Comparison of ENCODE assay signal across 15 cellular contexts in the genomic region with DNA sequence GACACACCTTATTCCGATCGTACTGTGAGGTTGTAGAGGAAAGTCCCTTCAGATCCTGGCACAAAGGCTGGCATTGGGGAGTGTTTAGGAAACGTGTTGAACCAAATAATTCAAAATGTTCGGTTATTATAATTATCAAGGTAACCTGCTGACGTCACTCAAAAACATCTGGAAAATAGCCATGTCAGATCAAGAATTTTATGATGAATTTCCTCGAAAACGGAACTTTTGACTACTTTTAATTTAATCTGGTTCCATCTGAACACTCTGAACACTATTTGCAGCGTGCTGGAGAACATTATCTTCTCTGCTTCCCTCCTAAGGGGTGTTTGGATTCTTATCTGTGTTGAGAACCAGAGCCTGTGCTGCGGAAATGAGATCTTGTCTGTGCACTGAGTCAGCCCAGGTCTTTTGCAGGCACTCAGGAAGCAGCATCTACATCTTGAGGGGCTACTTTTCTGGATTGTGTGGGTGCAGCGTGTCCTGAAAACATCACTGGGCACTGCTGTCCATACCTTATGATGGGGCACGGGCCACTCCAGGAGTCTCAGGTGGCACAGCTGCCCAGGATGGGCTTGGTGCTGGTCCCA. TPM values are rescaled to one million over a fixed set of nuclear protein-coding genes. Genes with fewer than 3 reads are reported as not detected.
DNase-seq lines count a peak whose midpoint lies in the region; ATAC-seq, FAIRE-seq and TF ChIP-seq lines count a peak whose summit lies in the region.
"Had no signal": no experiment of that assay in that cellular context is flagged by ENCODE, and none has a peak within 500 bp of the region (broad histone marks: within the 10 kb centered on the region; RNA-seq: fewer than 3 reads in every experiment).

No MANE protein-coding gene starts in this region.

- no peak overlapping the region for H2AK5ac ChIP-seq in H1 (ENCODE audit: low read depth, low read length)

- H3K79me2 ChIP-seq in PC-3 (ENCODE audit: low read length) (no peaks in the 10 kb centered on the region), H1 (ENCODE audit: control insufficient read depth in 1 of 2, insufficient read depth in 2 of 2, low read length in 2 of 2) (no peaks in the 10 kb centered on the region)

- H3K4me3 Mint-ChIP-seq in osteocyte (ENCODE audit: unreplicated experiment) = no peak overlapping the region
- H3K4me3 Mint-ChIP-seq: CD4-positive, alpha-beta memory T cell had no signal

- H2BK5ac ChIP-seq in H1 (ENCODE audit: low read depth, low read length) = no peak overlapping the region

- H3K27ac Mint-ChIP-seq in osteocyte (ENCODE audit: unreplicated experiment) = peak overlapping the region; percentile 81

- no peak for FAIRE-seq in H1 (lab: Jason Lieb, UNC)

- no peaks in the 10 kb centered on the region for H3F3A ChIP-seq in PC-3 (ENCODE audit: low read length, unreplicated experiment)

- H3K18ac ChIP-seq in H1 (ENCODE audit: extremely low read depth, low read length) = no peak overlapping the region

- H3K4me1 ChIP-seq in PC-3 (ENCODE audit: insufficient read depth, low read length) (peaks cover 31% of the 10 kb centered on the region), H1 (replicated peaks in 1 of 4; ENCODE audit: control insufficient read depth in 3 of 4, insufficient read depth in 4 of 4, low read length in 3 of 4) (peaks cover 0 to 8% (median 2%) of the 10 kb centered on the region in 4 experiments; a peak in 6 of 7 replicates)

- H3K9me3 Mint-ChIP-seq in osteocyte (ENCODE audit: unreplicated experiment) = no peaks in the 10 kb centered on the region
- H3K9me3 Mint-ChIP-seq: CD4-positive, alpha-beta memory T cell had no signal

- no TSS peak for BruUV-seq in PC-3 (replicated peaks; lab: Mats Ljungman, UMichigan)

- H3K36me3 ChIP-seq in PC-3 (ENCODE audit: low read depth, low read length) = no peaks in the 10 kb centered on the region
- no peaks in the 10 kb centered on the region for H3K36me3 ChIP-seq in H1 (ENCODE audit: control insufficient read depth in 2 of 4, insufficient read depth in 4 of 4, low read length in 3 of 4)

- no peak for TF ChIP-seq POLR2A in H1 (IDR thresholded peaks at IDR 0.05; ENCODE audit: control extremely low read depth in 1 of 2, low read depth in 2 of 2, low read length in 2 of 2)

- H3K9ac ChIP-seq in PC-3 (ENCODE audit: low read length) (no peak overlapping the region), H1 (replicated peaks in 1 of 4; ENCODE audit: extremely low read depth in 1 of 4, low read depth in 3 of 4, low read length in 3 of 4) (no peak overlapping the region; a peak in 1 of 7 replicates)

- H3K9me2 ChIP-seq in PC-3 (replicated peaks; ENCODE audit: low read length) = no peaks in the 10 kb centered on the region

- H3K56ac ChIP-seq in H1 (replicated peaks; ENCODE audit: insufficient read length, low read depth, low read length) = no peak overlapping the region

- peak overlapping the region; percentile 50; the same call in 1 of the 2 replicates for H2BK12ac ChIP-seq in H1 (ENCODE audit: low read depth, low read length)

- no peak overlapping the region for H4K8ac ChIP-seq in H1 (ENCODE audit: extremely low read depth, insufficient read depth, low read length)

- H2AFZ ChIP-seq in PC-3 (ENCODE audit: low read length) = no peak overlapping the region
- H2AFZ ChIP-seq in H1 (ENCODE audit: low read length) = no peak overlapping the region

- no peak for TF ChIP-seq RAD21 in H1 (IDR thresholded peaks at IDR 0.05 in 1 of 2, conservative IDR thresholded peaks at IDR 0.05 in 1 of 2; ENCODE audit: low read depth in 2 of 2, low read length in 2 of 2)

- CTCF ChIA-PET in PC-3 (lab: Charles Lee) = no interaction called here
- CTCF ChIA-PET in H1 (lab: Charles Lee; ENCODE audit: partially characterized antibody) = interaction anchor here (1.2 to 9.9 kb wide), 5 partner anchors 16 to 230 kb away, joined by 3 to 119 read pairs (median 29); no protein-coding TSS in a partner anchor

- H3K14ac ChIP-seq in H1 (ENCODE audit: insufficient read length) = no peak overlapping the region

- H3K36me3 Mint-ChIP-seq in osteocyte (ENCODE audit: unreplicated experiment) = no peaks in the 10 kb centered on the region

- intact Hi-C loops in PC-3 (cut with micrococcal nuclease) = no loop called here

- H4K91ac ChIP-seq in H1 (replicated peaks; ENCODE audit: insufficient read length, low read length) = no peak overlapping the region

- no peaks in the 10 kb centered on the region for H3K9me3 ChIP-seq in PC-3 (ENCODE audit: low read length)
- H3K9me3 ChIP-seq in H1 (ENCODE audit: insufficient read depth in 2 of 2, low read depth in 1 of 2, low read length in 1 of 2) = no peaks in the 10 kb centered on the region

- H3K23ac ChIP-seq in H1 (ENCODE audit: insufficient read length) = no peak overlapping the region

- peaks cover 59% of the 10 kb centered on the region for H3K4me1 Mint-ChIP-seq in osteocyte (ENCODE audit: unreplicated experiment)

- peak overlapping the region; percentile 18; the same call in 1 of the 2 replicates for H3K4me2 ChIP-seq in PC-3 (ENCODE audit: low read length)
- H3K4me2 ChIP-seq in H1 (ENCODE audit: insufficient read depth in 1 of 2, low read depth in 2 of 2, low read length in 2 of 2) = no peak overlapping the region

- no peak for DNase-seq in PC-3
- no peak for DNase-seq in H1 (ENCODE audit: low read depth in 1 of 2, low spot score in 2 of 2)
- DNase-seq in osteocyte (ENCODE audit: extremely low spot score, unreplicated experiment) = no peak
- DNase-seq in hypothalamus (lab: John Stamatoyannopoulos, UW) = no peak
- no peak for DNase-seq in anterior cingulate cortex (lab: John Stamatoyannopoulos, UW)
- DNase-seq in 8988T = no peak
- DNase-seq: Calu3; CD4-positive, alpha-beta memory T cell; DMS53; HCEC 1CT; NCI-H1417 treated with DMSO at 0.1 percent for 48 hours; NCI-H2029; NCI-H748 treated with DMSO at 0.1 percent for 48 hours had no signal

- 86% methylated on average over 11 of the region's 11 CpGs; no CpG with 5 or more reads in 1 of the 2 experiments for WGBS in H1 (ENCODE audit: extremely low coverage in 1 of 2, insufficient coverage in 1 of 2, insufficient read length in 1 of 2, insufficient replicate concordance in 2 of 2, low coverage in 1 of 2, low lambda C conversion rate in 2 of 2, missing lambda C conversion rate in 1 of 2), 2 experiments

- H3K27me3 Mint-ChIP-seq in osteocyte (ENCODE audit: unreplicated experiment) = no peaks in the 10 kb centered on the region
- H3K27me3 Mint-ChIP-seq: CD4-positive, alpha-beta memory T cell had no signal

- ATAC-seq in PC-3 = no peak
- peak; percentile 70 for ATAC-seq in SK-N-SH treated with all-trans-retinoic acid at 6 μM for 48 hours
- no peak for ATAC-seq in HG02571 (IDR thresholded peaks at IDR 0.05; ENCODE audit: unreplicated experiment)

- H3K4ac ChIP-seq in H1 (replicated peaks; ENCODE audit: insufficient read length, low read depth, low read length) = no peak overlapping the region

- no peak overlapping the region for H3K27ac ChIP-seq in PC-3 (ENCODE audit: low read length)
- no peak overlapping the region for H3K27ac ChIP-seq in H1 (ENCODE audit: low read depth, low read length)

- H2BK15ac ChIP-seq in H1 (ENCODE audit: low read length) = no peak overlapping the region

- no peaks in the 10 kb centered on the region; the same call in 1 of the 2 replicates for H3K79me1 ChIP-seq in H1 (ENCODE audit: low read depth, low read length)

- POLR2A ChIA-PET in PC-3 (lab: Charles Lee; ENCODE audit: unreplicated experiment) = interaction anchor here (0.5 kb wide), 1 partner anchor 22 kb away, joined by 9 read pairs; no protein-coding TSS in a partner anchor
- POLR2A ChIA-PET in H1 (lab: Charles Lee; ENCODE audit: partially characterized antibody) = no interaction called here

- H4K20me1 ChIP-seq in PC-3 (ENCODE audit: low read length) (no peaks in the 10 kb centered on the region), H1 (replicated peaks in 1 of 2; ENCODE audit: control insufficient read depth in 1 of 2, insufficient read depth in 2 of 2, low read length in 2 of 2) (peaks cover 0 to 3% of the 10 kb centered on the region in 2 experiments)

- TF ChIP-seq CTCF in PC-3 (conservative IDR thresholded peaks at IDR 0.05; ENCODE audit: low read depth, low read length) (no peak), H1 (IDR thresholded peaks at IDR 0.05; ENCODE audit: control extremely low read depth in 1 of 3, insufficient read depth in 1 of 3, low read depth in 1 of 3, low read length in 3 of 3) (no peak), osteocyte (IDR thresholded peaks at IDR 0.05) (no peak)

- H3K27me3 ChIP-seq in PC-3 (ENCODE audit: low read length) = no peaks in the 10 kb centered on the region
- H3K27me3 ChIP-seq in H1 (replicated peaks in 1 of 4; ENCODE audit: control insufficient read depth in 3 of 4, extremely low read depth in 1 of 4, insufficient read depth in 3 of 4, low read length in 3 of 4) = no peaks in the 10 kb centered on the region

- no peaks in the 10 kb centered on the region for H3K23me2 ChIP-seq in H1 (ENCODE audit: low read depth, low read length)

- no peak overlapping the region for H4K5ac ChIP-seq in H1 (ENCODE audit: insufficient read length, low read depth, low read length)

- no peak overlapping the region for H2BK120ac ChIP-seq in H1 (replicated peaks; ENCODE audit: low read depth, low read length)

- TF ChIP-seq EP300 in H1 (IDR thresholded peaks at IDR 0.05; ENCODE audit: borderline replicate concordance in 1 of 2, low read depth in 2 of 2, low read length in 2 of 2) = no peak

- no peak overlapping the region for H2BK20ac ChIP-seq in H1 (ENCODE audit: low read length)

- H3K4me3 ChIP-seq in PC-3 (ENCODE audit: low read length) (no peak overlapping the region), H1 (ENCODE audit: extremely low read depth in 1 of 4, insufficient read depth in 2 of 4, low read depth in 3 of 4, low read length in 4 of 4) (no peak overlapping the region)

TF ChIP-seq in SK-N-SH treated with all-trans-retinoic acid at 6 μM for 48 hours, 23 proteins besides CTCF, POLR2A, EP300 and RAD21 (continues in another document):
- TF ChIP-seq RARB (CRISPR knock-in tag; IDR thresholded peaks at IDR 0.05) = no peak
- TF ChIP-seq GLIS3 (CRISPR knock-in tag; IDR thresholded peaks at IDR 0.05) = no peak
- TF ChIP-seq ZNF565 (CRISPR knock-in tag; conservative IDR thresholded peaks at IDR 0.05; ENCODE audit: low read depth) = no peak

TF ChIP-seq in H1, 55 proteins besides CTCF, POLR2A, EP300 and RAD21 (continues in another document):
- no peak for TF ChIP-seq MAX (IDR thresholded peaks at IDR 0.05)

RNA-seq across cellular contexts. Expression of gene WDR25, which starts 47.2 kb away (rescaled TPM):
- total RNA-seq in PC-3 (2014; rRNA removed) (8.3 and 13.0 TPM in 2 replicates), osteocyte (15.5 and 20.0 TPM in 2 replicates)
- total RNA-seq in H1 (2021; fragmentation: NEBNext Ultra II Directional; extraction: Animal tissue kit (Norgen Biotek cat#: 25700)) = 11.0 and 11.2 TPM in 2 replicates
- 16.2 and 22.7 TPM in 2 replicates for polyA plus RNA-seq in H1 (2011; rRNA removed)
- 13.3 TPM for polyA plus RNA-seq in H1 (2011; cell fraction: cytosol; rRNA removed)
- polyA plus RNA-seq in H1 (2011; cell fraction: nucleus; rRNA removed) = 17.4 TPM
- 7.2 to 10.5 TPM (median 8.4 TPM) in 4 replicates for polyA plus RNA-seq in H1 (2012, experiment 1 of 2)
- 10.9 TPM for polyA plus RNA-seq in H1 (2012, experiment 2 of 2)
- polyA plus RNA-seq in H1 (2013, experiment 1 of 2) = 7.5 TPM
- polyA plus RNA-seq in H1 (2013, experiment 2 of 2) = 6.5 TPM
- 11.2 and 14.3 TPM in 2 replicates for polyA minus RNA-seq in H1 (2011; rRNA and poly(A)+ RNA removed)
- 8.8 TPM for polyA minus RNA-seq in H1 (2011; cell fraction: cytosol; rRNA and poly(A)+ RNA removed)
- polyA minus RNA-seq in H1 (2011; cell fraction: nucleus; rRNA and poly(A)+ RNA removed) = 13.0 TPM
